ENCODE assay signal across 14 cellular contexts in genomic region chr1:237390798-237391197, GRCh38.
"Had no signal": no experiment of that assay in that cellular context is flagged by ENCODE, and none has a peak within 500 bp of the region (broad histone marks: within the 10 kb centered on the region; RNA-seq: fewer than 3 reads in every experiment).

No MANE protein-coding gene starts in this region.

- DNase-seq: activated CD4-positive, alpha-beta memory T cell treated with anti-CD3 and anti-CD28 coated beads, Interleukin-2, amount 10 ng/mL, durations not matched to agents 7 days and 5 days; activated CD4-positive, alpha-beta T cell treated with anti-CD3 and anti-CD28 coated beads for 4 hours; activated effector memory CD4-positive, alpha-beta T cell treated with Interleukin-2 at 50 U/mL for 16 hours; activated naive CD4-positive, alpha-beta T cell treated with anti-CD3 and anti-CD28 coated beads, Interleukin-2, amount 50 U/mL, for 16 hours; activated T-cell treated with anti-CD3 and anti-CD28 coated beads, Interleukin-2, amount 50 U/mL, for 4 hours; adrenal gland; effector CD8-positive, alpha-beta T cell; left colon; midbrain; stimulated activated CD4-positive, alpha-beta T cell treated with anti-CD3 and anti-CD28 coated beads, Interleukin-1b, Interleukin-23, amount 100 ng/mL, for 48 hours; T-helper 17 cell had no signal

- H3K36me3 ChIP-seq: adrenal gland had no signal

- H3K9me3 ChIP-seq: adrenal gland had no signal

- H3K27ac ChIP-seq: adrenal gland had no signal

- H3K4me3 ChIP-seq: adrenal gland, lung had no signal

- ATAC-seq: activated T-cell treated with anti-CD3 and anti-CD28 coated beads, Interleukin-2, amount 50 U/mL, for 4 hours; left colon; sciatic nerve; T-helper 17 cell; WTC11 had no signal

- H3K4me1 ChIP-seq: adrenal gland had no signal

- H3K27me3 ChIP-seq: adrenal gland had no signal
